ENCODE assay signal across 25 cellular contexts in the genomic region with DNA sequence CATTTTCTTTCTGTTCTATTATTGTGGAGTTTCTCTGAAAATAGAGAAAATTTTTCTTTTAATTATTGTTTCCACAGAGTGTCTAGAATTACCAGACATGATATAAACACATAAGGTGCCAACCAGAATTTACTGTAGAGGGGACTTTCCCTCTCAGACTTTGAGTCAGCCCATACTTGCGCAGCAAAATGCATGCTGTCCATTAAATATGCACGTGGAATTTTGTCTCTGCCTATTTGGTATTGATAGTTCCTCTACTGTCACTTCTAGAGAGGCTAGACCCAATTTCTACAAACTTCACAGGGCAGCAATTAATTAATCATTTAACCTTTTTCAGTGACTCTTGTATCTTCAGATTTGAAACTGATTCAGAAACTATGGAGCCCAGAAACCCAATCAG. TPM values are rescaled to one million over a fixed set of nuclear protein-coding genes. Genes with fewer than 3 reads are reported as not detected.
DNase-seq lines count a peak whose midpoint lies in the region; ATAC-seq and TF ChIP-seq lines count a peak whose summit lies in the region.
"Had no signal": no experiment of that assay in that cellular context is flagged by ENCODE, and none has a peak within 500 bp of the region (broad histone marks: within the 10 kb centered on the region; RNA-seq: fewer than 3 reads in every experiment).

No MANE protein-coding gene starts in this region.

- no peaks in the 10 kb centered on the region for H3K27me3 ChIP-seq in Loucy (ENCODE audit: insufficient read depth, low read length, poor library complexity, severe bottlenecking)
- H3K27me3 ChIP-seq: BE2C, BLaER1 had no signal

- peak overlapping the region; percentile 25 for H3K4me2 ChIP-seq in Loucy (ENCODE audit: low read depth, low read length, poor library complexity, severe bottlenecking)
- H3K4me2 ChIP-seq: BLaER1 had no signal

- no peak overlapping the region for H2AFZ ChIP-seq in Loucy (ENCODE audit: low read length)

- H3K4me1 ChIP-seq in Loucy (ENCODE audit: insufficient read depth, low read length, poor library complexity, severe bottlenecking) = peaks cover 59% of the 10 kb centered on the region
- H3K4me1 ChIP-seq: BE2C, BLaER1 had no signal

- H3K27ac Mint-ChIP-seq in activated T-cell treated with anti-CD3 and anti-CD28 coated beads, Interleukin-2, amount 50 U/mL, for 72 hours = peak overlapping the region; percentile 33
- no peak overlapping the region for H3K27ac Mint-ChIP-seq in central memory CD8-positive, alpha-beta T cell (ENCODE audit: low read depth)
- H3K27ac Mint-ChIP-seq: CD8-positive, alpha-beta memory T cell had no signal

- H3K9me3 ChIP-seq in Loucy (ENCODE audit: insufficient read depth, low read depth, low read length) = no peaks in the 10 kb centered on the region
- H3K9me3 ChIP-seq: BE2C had no signal

- ATAC-seq in activated T-cell treated with anti-CD3 and anti-CD28 coated beads, Interleukin-2, amount 50 U/mL, for 72 hours (replicated peaks in 1 of 2) = no peak
- peak; percentile 24 for ATAC-seq in central memory CD8-positive, alpha-beta T cell (replicated peaks; ENCODE audit: extremely low read depth, poor library complexity, severe bottlenecking)
- ATAC-seq in HG03045 (IDR thresholded peaks at IDR 0.05; ENCODE audit: unreplicated experiment) = no peak
- ATAC-seq: GM12878 had no signal

- H3K9me3 Mint-ChIP-seq in activated T-cell treated with anti-CD3 and anti-CD28 coated beads, Interleukin-2, amount 50 U/mL, for 72 hours = no peaks in the 10 kb centered on the region
- H3K9me3 Mint-ChIP-seq in central memory CD8-positive, alpha-beta T cell = no peaks in the 10 kb centered on the region

- H3K27me3 Mint-ChIP-seq in activated T-cell treated with anti-CD3 and anti-CD28 coated beads, Interleukin-2, amount 50 U/mL, for 72 hours (ENCODE audit: low read depth) = no peaks in the 10 kb centered on the region
- H3K27me3 Mint-ChIP-seq in central memory CD8-positive, alpha-beta T cell = no peaks in the 10 kb centered on the region
- H3K27me3 Mint-ChIP-seq: CD4-positive, alpha-beta memory T cell; CD4-positive, CD25-positive, alpha-beta regulatory T cell; CD8-positive, alpha-beta memory T cell had no signal

- no peak for TF ChIP-seq CTCF in Loucy (conservative IDR thresholded peaks at IDR 0.05; ENCODE audit: low read length)

- peaks cover 52% of the 10 kb centered on the region for H3K4me1 Mint-ChIP-seq in activated T-cell treated with anti-CD3 and anti-CD28 coated beads, Interleukin-2, amount 50 U/mL, for 72 hours (ENCODE audit: low read depth)
- peaks cover 24% of the 10 kb centered on the region for H3K4me1 Mint-ChIP-seq in central memory CD8-positive, alpha-beta T cell
- H3K4me1 Mint-ChIP-seq: CD14-positive monocyte had no signal

- peaks cover 21% of the 10 kb centered on the region; the same call in 1 of the 2 replicates for H3K36me3 ChIP-seq in Loucy (ENCODE audit: insufficient read depth, low read length)

- H3F3A ChIP-seq in Loucy (ENCODE audit: low read depth) = no peaks in the 10 kb centered on the region

- peaks cover 100% of the 10 kb centered on the region for H3K79me2 ChIP-seq in Loucy (ENCODE audit: insufficient read depth, low read length)

- no peak overlapping the region for H3K4me3 Mint-ChIP-seq in activated T-cell treated with anti-CD3 and anti-CD28 coated beads, Interleukin-2, amount 50 U/mL, for 72 hours
- H3K4me3 Mint-ChIP-seq in central memory CD8-positive, alpha-beta T cell = no peak overlapping the region
- H3K4me3 Mint-ChIP-seq: CD14-positive monocyte; CD4-positive, alpha-beta memory T cell had no signal

- peaks cover 77% of the 10 kb centered on the region for H4K20me1 ChIP-seq in Loucy (ENCODE audit: insufficient read depth, low read length, poor library complexity, severe bottlenecking)
- H4K20me1 ChIP-seq: BLaER1 had no signal

- H3K36me3 Mint-ChIP-seq in activated T-cell treated with anti-CD3 and anti-CD28 coated beads, Interleukin-2, amount 50 U/mL, for 72 hours (ENCODE audit: insufficient read depth in 2 of 2) = peaks cover 4 to 31% of the 10 kb centered on the region in 2 donors
- peaks cover 2% of the 10 kb centered on the region for H3K36me3 Mint-ChIP-seq in central memory CD8-positive, alpha-beta T cell (ENCODE audit: insufficient read depth)

- H3K9me2 ChIP-seq in Loucy (replicated peaks; ENCODE audit: low read depth, low read length) = no peaks in the 10 kb centered on the region

- H3K9ac ChIP-seq in Loucy (ENCODE audit: low read depth, low read length, poor library complexity, severe bottlenecking) = no peak overlapping the region
- H3K9ac ChIP-seq: BLaER1 had no signal

- H3K4me3 ChIP-seq in Loucy (ENCODE audit: low read length, poor library complexity, severe bottlenecking) = no peak overlapping the region
- H3K4me3 ChIP-seq: BLaER1, GM12878 had no signal

- DNase-seq in activated T-cell treated with anti-CD3 and anti-CD28 coated beads, Interleukin-2, amount 50 U/mL, for 72 hours = no peak
- DNase-seq in activated T-cell treated with anti-CD3 and anti-CD28 coated beads for 4 hours (no peak), NOMO-1 treated with dmso at 0.1 percent for 144 hours (lab: John Stamatoyannopoulos, UW; ENCODE audit: unreplicated experiment) (no peak)
- no peak for DNase-seq in central memory CD8-positive, alpha-beta T cell (ENCODE audit: low spot score in 2 of 2)
- DNase-seq: 8988T; ACHN; BE2C; C1 segment of cervical spinal cord; CD4-positive, alpha-beta memory T cell; CD4-positive, CD25-positive, alpha-beta regulatory T cell; CD8-positive, alpha-beta memory T cell; COR-L47; DMS 273 treated with DMSO at 0.1 percent for 48 hours; DMS153; DMS53; DMS79; DND-41; EL; GDM1 had no signal

RNA-seq across cellular contexts. Expression of a gene that starts 8.9 kb away (rescaled TPM):
- total RNA-seq in activated T-cell treated with anti-CD3 and anti-CD28 coated beads, Interleukin-2, amount 50 U/mL, for 72 hours = 10 to 100 TPM; 18.8 to 23.5 TPM
- total RNA-seq: G401 had no signal

RNA-seq across cellular contexts. Expression of a gene that starts 44.0 kb away (rescaled TPM):
- total RNA-seq in activated T-cell treated with anti-CD3 and anti-CD28 coated beads, Interleukin-2, amount 50 U/mL, for 72 hours = 10 to 100 TPM; 23.8 to 30.8 TPM
